Comparison of ENCODE assay signal across 1 cellular context in the genomic region with DNA sequence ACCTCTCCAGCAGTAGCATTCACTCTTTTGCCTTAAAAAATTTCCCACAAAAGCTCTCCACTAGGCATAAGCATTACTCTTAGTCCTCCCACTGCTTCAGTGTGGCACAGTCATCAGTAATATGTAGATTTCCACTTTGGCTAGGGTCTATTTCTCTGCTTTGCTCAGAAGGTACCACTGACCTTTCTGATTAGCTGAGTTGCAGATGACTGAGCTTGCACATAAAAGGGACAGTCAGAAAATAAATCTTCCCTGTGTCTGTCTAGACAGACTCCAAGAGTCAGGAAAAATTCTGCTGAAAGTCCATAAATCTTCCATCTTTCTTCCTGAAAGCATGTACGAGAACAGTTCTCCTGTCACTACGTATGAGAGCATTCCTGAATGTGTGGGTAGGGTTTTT.
TF ChIP-seq lines count a peak whose summit lies in the region.

No MANE protein-coding gene starts in this region.

TF ChIP-seq in H1, 55 proteins besides CTCF, POLR2A, EP300 and RAD21:
- TF ChIP-seq, protein P1, sequence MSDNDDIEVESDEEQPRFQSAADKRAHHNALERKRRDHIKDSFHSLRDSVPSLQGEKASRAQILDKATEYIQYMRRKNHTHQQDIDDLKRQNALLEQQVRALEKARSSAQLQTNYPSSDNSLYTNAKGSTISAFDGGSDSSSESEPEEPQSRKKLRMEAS (IDR thresholded peaks at IDR 0.05) = no peak
- TF ChIP-seq JUN (IDR thresholded peaks at IDR 0.05; ENCODE audit: low read depth, low read length) = no peak
- TF ChIP-seq SRF (IDR thresholded peaks at IDR 0.05; ENCODE audit: low read depth, low read length) = no peak
- TF ChIP-seq ZNF274 (IDR thresholded peaks at IDR 0.05; ENCODE audit: borderline replicate concordance, extremely low read depth, low read length) = no peak
- no peak for TF ChIP-seq HDAC2 (IDR thresholded peaks at IDR 0.05; ENCODE audit: borderline replicate concordance in 1 of 2, low read depth in 2 of 2, low read length in 2 of 2)
- TF ChIP-seq, protein P2, sequence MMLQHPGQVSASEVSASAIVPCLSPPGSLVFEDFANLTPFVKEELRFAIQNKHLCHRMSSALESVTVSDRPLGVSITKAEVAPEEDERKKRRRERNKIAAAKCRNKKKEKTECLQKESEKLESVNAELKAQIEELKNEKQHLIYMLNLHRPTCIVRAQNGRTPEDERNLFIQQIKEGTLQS (IDR thresholded peaks at IDR 0.05; ENCODE audit: insufficient read depth, low read depth, low read length) = no peak
- TF ChIP-seq CHD2 (IDR thresholded peaks at IDR 0.05; ENCODE audit: low read length) = no peak
- no peak for TF ChIP-seq GTF2F1 (IDR thresholded peaks at IDR 0.05; ENCODE audit: borderline replicate concordance, low read depth, low read length)
